In the genomic region with DNA sequence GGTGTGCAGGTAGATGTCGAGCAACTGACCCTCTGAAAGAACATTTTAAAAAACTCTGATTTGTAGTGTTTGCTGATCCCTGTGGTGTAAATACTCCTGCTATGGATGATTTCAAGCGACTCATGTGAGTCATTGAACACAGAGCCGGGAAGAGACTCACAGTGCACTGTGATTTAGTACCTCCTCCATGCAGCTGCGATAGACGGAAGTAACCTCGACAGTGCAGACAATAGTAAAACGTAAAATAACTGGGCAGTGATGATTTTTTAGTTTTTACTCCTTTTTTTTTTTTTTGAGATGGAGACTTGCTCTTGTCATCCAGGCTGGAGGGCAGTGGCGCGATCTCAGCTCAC, we compare ENCODE assay signal across 1 cellular context.
TF ChIP-seq lines count a peak whose summit lies in the region.

No MANE protein-coding gene starts in this region.

TF ChIP-seq in HepG2, 621 proteins besides CTCF, POLR2A, EP300 and RAD21:
- TF ChIP-seq CCAR2 (optimal IDR thresholded peaks at IDR 0.05; ENCODE audit: low read depth, low read length) (no peak), ZNF549 (CRISPR knock-in tag; IDR thresholded peaks at IDR 0.05) (no peak)
- TF ChIP-seq, protein P1, sequence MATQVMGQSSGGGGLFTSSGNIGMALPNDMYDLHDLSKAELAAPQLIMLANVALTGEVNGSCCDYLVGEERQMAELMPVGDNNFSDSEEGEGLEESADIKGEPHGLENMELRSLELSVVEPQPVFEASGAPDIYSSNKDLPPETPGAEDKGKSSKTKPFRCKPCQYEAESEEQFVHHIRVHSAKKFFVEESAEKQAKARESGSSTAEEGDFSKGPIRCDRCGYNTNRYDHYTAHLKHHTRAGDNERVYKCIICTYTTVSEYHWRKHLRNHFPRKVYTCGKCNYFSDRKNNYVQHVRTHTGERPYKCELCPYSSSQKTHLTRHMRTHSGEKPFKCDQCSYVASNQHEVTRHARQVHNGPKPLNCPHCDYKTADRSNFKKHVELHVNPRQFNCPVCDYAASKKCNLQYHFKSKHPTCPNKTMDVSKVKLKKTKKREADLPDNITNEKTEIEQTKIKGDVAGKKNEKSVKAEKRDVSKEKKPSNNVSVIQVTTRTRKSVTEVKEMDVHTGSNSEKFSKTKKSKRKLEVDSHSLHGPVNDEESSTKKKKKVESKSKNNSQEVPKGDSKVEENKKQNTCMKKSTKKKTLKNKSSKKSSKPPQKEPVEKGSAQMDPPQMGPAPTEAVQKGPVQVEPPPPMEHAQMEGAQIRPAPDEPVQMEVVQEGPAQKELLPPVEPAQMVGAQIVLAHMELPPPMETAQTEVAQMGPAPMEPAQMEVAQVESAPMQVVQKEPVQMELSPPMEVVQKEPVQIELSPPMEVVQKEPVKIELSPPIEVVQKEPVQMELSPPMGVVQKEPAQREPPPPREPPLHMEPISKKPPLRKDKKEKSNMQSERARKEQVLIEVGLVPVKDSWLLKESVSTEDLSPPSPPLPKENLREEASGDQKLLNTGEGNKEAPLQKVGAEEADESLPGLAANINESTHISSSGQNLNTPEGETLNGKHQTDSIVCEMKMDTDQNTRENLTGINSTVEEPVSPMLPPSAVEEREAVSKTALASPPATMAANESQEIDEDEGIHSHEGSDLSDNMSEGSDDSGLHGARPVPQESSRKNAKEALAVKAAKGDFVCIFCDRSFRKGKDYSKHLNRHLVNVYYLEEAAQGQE (IDR thresholded peaks at IDR 0.05; ENCODE audit: borderline replicate concordance in 1 of 2, low read depth in 1 of 2, low read length in 2 of 2): no peak
- TF ChIP-seq, protein P2, sequence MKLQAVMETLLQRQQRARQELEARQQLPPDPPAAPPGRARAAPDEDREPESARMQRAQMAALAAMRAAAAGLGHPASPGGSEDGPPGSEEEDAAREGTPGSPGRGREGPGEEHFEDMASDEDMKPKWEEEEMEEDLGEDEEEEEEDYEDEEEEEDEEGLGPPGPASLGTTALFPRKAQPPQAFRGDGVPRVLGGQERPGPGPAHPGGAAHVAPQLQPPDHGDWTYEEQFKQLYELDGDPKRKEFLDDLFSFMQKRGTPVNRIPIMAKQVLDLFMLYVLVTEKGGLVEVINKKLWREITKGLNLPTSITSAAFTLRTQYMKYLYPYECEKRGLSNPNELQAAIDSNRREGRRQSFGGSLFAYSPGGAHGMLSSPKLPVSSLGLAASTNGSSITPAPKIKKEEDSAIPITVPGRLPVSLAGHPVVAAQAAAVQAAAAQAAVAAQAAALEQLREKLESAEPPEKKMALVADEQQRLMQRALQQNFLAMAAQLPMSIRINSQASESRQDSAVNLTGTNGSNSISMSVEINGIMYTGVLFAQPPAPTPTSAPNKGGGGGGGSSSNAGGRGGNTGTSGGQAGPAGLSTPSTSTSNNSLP (IDR thresholded peaks at IDR 0.05; ENCODE audit: low read depth, low read length): no peak
- TF ChIP-seq, protein P3, sequence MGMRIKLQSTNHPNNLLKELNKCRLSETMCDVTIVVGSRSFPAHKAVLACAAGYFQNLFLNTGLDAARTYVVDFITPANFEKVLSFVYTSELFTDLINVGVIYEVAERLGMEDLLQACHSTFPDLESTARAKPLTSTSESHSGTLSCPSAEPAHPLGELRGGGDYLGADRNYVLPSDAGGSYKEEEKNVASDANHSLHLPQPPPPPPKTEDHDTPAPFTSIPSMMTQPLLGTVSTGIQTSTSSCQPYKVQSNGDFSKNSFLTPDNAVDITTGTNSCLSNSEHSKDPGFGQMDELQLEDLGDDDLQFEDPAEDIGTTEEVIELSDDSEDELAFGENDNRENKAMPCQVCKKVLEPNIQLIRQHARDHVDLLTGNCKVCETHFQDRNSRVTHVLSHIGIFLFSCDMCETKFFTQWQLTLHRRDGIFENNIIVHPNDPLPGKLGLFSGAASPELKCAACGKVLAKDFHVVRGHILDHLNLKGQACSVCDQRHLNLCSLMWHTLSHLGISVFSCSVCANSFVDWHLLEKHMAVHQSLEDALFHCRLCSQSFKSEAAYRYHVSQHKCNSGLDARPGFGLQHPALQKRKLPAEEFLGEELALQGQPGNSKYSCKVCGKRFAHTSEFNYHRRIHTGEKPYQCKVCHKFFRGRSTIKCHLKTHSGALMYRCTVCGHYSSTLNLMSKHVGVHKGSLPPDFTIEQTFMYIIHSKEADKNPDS (CRISPR knock-in tag; IDR thresholded peaks at IDR 0.05): no peak
- TF ChIP-seq, protein P4, sequence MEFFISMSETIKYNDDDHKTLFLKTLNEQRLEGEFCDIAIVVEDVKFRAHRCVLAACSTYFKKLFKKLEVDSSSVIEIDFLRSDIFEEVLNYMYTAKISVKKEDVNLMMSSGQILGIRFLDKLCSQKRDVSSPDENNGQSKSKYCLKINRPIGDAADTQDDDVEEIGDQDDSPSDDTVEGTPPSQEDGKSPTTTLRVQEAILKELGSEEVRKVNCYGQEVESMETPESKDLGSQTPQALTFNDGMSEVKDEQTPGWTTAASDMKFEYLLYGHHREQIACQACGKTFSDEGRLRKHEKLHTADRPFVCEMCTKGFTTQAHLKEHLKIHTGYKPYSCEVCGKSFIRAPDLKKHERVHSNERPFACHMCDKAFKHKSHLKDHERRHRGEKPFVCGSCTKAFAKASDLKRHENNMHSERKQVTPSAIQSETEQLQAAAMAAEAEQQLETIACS (CRISPR knock-in tag; IDR thresholded peaks at IDR 0.05): no peak
- TF ChIP-seq, protein P5, sequence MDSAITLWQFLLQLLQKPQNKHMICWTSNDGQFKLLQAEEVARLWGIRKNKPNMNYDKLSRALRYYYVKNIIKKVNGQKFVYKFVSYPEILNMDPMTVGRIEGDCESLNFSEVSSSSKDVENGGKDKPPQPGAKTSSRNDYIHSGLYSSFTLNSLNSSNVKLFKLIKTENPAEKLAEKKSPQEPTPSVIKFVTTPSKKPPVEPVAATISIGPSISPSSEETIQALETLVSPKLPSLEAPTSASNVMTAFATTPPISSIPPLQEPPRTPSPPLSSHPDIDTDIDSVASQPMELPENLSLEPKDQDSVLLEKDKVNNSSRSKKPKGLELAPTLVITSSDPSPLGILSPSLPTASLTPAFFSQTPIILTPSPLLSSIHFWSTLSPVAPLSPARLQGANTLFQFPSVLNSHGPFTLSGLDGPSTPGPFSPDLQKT (CRISPR knock-in tag; IDR thresholded peaks at IDR 0.05; ENCODE audit: borderline replicate concordance): no peak
